21 cellular contexts compared by ENCODE assay signal in the genomic region with DNA sequence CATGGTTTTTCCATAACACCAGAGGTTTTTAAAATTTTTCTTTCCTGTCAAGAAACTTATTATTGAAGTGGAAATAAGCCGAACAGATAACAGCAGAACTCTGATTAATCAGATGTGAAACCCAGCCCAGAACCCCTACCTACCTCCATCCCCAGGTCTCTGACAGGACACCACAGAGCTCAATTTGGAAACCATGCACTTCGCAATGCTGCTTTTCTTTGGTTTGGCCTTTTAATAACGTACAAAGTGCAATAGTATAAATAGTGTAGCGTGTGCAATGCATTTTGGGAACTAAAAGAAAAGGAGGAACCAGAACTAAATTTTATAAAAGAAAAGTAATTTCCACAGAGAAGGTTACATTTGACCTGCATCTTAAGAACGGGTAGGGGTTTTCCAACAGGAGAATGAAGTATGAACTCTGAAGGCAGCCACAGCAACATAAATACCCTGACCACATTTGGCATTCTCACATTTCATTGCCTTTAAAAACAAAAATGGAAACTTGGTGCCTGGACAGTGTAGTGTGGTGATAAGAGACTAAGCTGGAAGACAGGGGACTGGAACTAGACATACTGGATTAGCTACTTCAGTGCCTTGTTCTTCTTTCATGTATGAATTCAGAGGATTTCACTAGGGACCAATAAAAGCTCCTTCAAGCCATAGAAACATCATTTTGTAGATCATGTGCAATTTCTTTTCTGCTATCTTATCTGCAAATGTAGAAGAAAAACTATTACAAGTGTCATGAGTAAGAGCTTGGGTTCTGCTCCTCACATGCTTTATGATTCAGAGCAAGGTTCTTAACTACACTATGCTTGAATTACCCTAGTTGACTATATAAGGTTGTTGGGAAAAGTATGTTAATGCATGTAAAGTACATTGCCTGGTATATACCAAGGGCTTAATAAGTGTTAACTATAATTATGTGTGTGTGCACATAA.
DNase-seq lines count a peak whose midpoint lies in the region; ATAC-seq, FAIRE-seq and TF ChIP-seq lines count a peak whose summit lies in the region.
"Had no signal": no experiment of that assay in that cellular context is flagged by ENCODE, and none has a peak within 500 bp of the region (broad histone marks: within the 10 kb centered on the region; RNA-seq: fewer than 3 reads in every experiment).

No MANE protein-coding gene starts in this region.

- H2AFZ ChIP-seq in astrocyte (ENCODE audit: low read depth, low read length): no peak overlapping the region

- no peaks in the 10 kb centered on the region for H3K36me3 Mint-ChIP-seq in activated naive CD4-positive, alpha-beta T cell treated with anti-CD3 and anti-CD28 coated beads for 36 hours (ENCODE audit: low read depth)
- no peaks in the 10 kb centered on the region for H3K36me3 Mint-ChIP-seq in astrocyte (ENCODE audit: low read depth, unreplicated experiment)
- H3K36me3 Mint-ChIP-seq in stimulated activated naive B cell treated with anti-CD40 and anti-IgM and Interleukin-4, amounts not matched to agents 10 μg/mL and 1 μg/mL and 100 μg/mL, for 72 hours: no peaks in the 10 kb centered on the region
- H3K36me3 Mint-ChIP-seq: activated CD8-positive, alpha-beta memory T cell treated with anti-CD3 and anti-CD28 coated beads, Interleukin-2, amount 10 ng/mL, durations not matched to agents 7 days and 5 days; activated naive CD4-positive, alpha-beta T cell treated with anti-CD3 and anti-CD28 coated beads, Interleukin-2, amount 10 ng/mL, durations not matched to agents 7 days and 5 days; natural killer cell treated with Interleukin-12 subunit alpha and Interleukin-12 subunit beta and Interleukin-15 and Interleukin-18, amount 100 ng/mL, for 72 hours had no signal

- intact Hi-C loops in activated naive CD4-positive, alpha-beta T cell treated with anti-CD3 and anti-CD28 coated beads for 36 hours (cut with micrococcal nuclease): no loop called here

- H3K9ac ChIP-seq in astrocyte (ENCODE audit: low read length): no peak overlapping the region

- CTCF ChIA-PET in activated naive CD4-positive, alpha-beta T cell treated with anti-CD3 and anti-CD28 coated beads for 36 hours (lab: Charles Lee): interaction anchor here (1.4 to 2.3 kb wide), 3 partner anchors 8 to 143 kb away, joined by 5 to 8 read pairs (median 6); no protein-coding TSS in a partner anchor

- H4K20me1 ChIP-seq in astrocyte (ENCODE audit: insufficient read depth, low read length): no peaks in the 10 kb centered on the region

- FAIRE-seq in astrocyte (lab: Jason Lieb, UNC): no peak
- FAIRE-seq: H1 had no signal

- H3K79me2 ChIP-seq in astrocyte (ENCODE audit: insufficient read depth, low read length): no peaks in the 10 kb centered on the region

- H3K9me3 ChIP-seq in astrocyte (ENCODE audit: insufficient read depth, low read depth, low read length): no peaks in the 10 kb centered on the region
- H3K9me3 ChIP-seq: right atrium auricular region, transverse colon had no signal

- H3K27me3 ChIP-seq in astrocyte (ENCODE audit: insufficient read depth, low read length): no peaks in the 10 kb centered on the region
- H3K27me3 ChIP-seq: right atrium auricular region, transverse colon had no signal

- peaks cover 27% of the 10 kb centered on the region for H3K4me1 Mint-ChIP-seq in activated naive CD4-positive, alpha-beta T cell treated with anti-CD3 and anti-CD28 coated beads for 36 hours (ENCODE audit: low read depth)
- peaks cover 13% of the 10 kb centered on the region for H3K4me1 Mint-ChIP-seq in astrocyte (ENCODE audit: low read depth, unreplicated experiment)
- H3K4me1 Mint-ChIP-seq in stimulated activated naive B cell treated with anti-CD40 and anti-IgM and Interleukin-4, amounts not matched to agents 10 μg/mL and 1 μg/mL and 100 μg/mL, for 72 hours: peaks cover 15 to 53% of the 10 kb centered on the region in 2 donors

- ATAC-seq in HG02642 (IDR thresholded peaks at IDR 0.05; ENCODE audit: poor library complexity, unreplicated experiment): peak; percentile 45
- ATAC-seq in stimulated activated naive B cell treated with anti-CD40 and anti-IgM and Interleukin-4, amounts not matched to agents 10 μg/mL and 1 μg/mL and 100 μg/mL, for 72 hours (replicated peaks): peak; percentile 91 to 95
- ATAC-seq: activated CD8-positive, alpha-beta memory T cell treated with anti-CD3 and anti-CD28 coated beads, Interleukin-2, amount 10 ng/mL, durations not matched to agents 7 days and 5 days; natural killer cell treated with Interleukin-12 subunit alpha and Interleukin-12 subunit beta and Interleukin-15 and Interleukin-18, amount 100 ng/mL, for 72 hours; Panc1 had no signal

- no peaks in the 10 kb centered on the region for H3K36me3 ChIP-seq in astrocyte (ENCODE audit: insufficient read depth, low read length)
- H3K36me3 ChIP-seq: right atrium auricular region, transverse colon had no signal

- H3K27ac Mint-ChIP-seq in activated naive CD4-positive, alpha-beta T cell treated with anti-CD3 and anti-CD28 coated beads for 36 hours: peak overlapping the region; percentile 18
- no peak overlapping the region for H3K27ac Mint-ChIP-seq in astrocyte (ENCODE audit: unreplicated experiment)
- H3K27ac Mint-ChIP-seq in stimulated activated naive B cell treated with anti-CD40 and anti-IgM and Interleukin-4, amounts not matched to agents 10 μg/mL and 1 μg/mL and 100 μg/mL, for 72 hours: peak overlapping the region; percentile 92
- H3K27ac Mint-ChIP-seq: activated CD8-positive, alpha-beta memory T cell treated with anti-CD3 and anti-CD28 coated beads, Interleukin-2, amount 10 ng/mL, durations not matched to agents 7 days and 5 days; activated naive CD4-positive, alpha-beta T cell treated with anti-CD3 and anti-CD28 coated beads, Interleukin-2, amount 10 ng/mL, durations not matched to agents 7 days and 5 days; natural killer cell treated with Interleukin-12 subunit alpha and Interleukin-12 subunit beta and Interleukin-15 and Interleukin-18, amount 100 ng/mL, for 72 hours had no signal

- TF ChIP-seq CTCF in astrocyte (IDR thresholded peaks at IDR 0.05; ENCODE audit: insufficient read depth, low read depth, low read length): no peak

- peaks cover 4% of the 10 kb centered on the region for H3K4me1 ChIP-seq in astrocyte (ENCODE audit: insufficient read depth, low read length)
- H3K4me1 ChIP-seq: transverse colon had no signal

- H3K4me2 ChIP-seq in astrocyte (ENCODE audit: low read length): no peak overlapping the region

- H3K27me3 Mint-ChIP-seq in activated naive CD4-positive, alpha-beta T cell treated with anti-CD3 and anti-CD28 coated beads for 36 hours (ENCODE audit: low read depth): no peaks in the 10 kb centered on the region
- no peaks in the 10 kb centered on the region for H3K27me3 Mint-ChIP-seq in astrocyte (ENCODE audit: low read depth, unreplicated experiment)
- no peaks in the 10 kb centered on the region for H3K27me3 Mint-ChIP-seq in stimulated activated naive B cell treated with anti-CD40 and anti-IgM and Interleukin-4, amounts not matched to agents 10 μg/mL and 1 μg/mL and 100 μg/mL, for 72 hours
- H3K27me3 Mint-ChIP-seq: activated CD8-positive, alpha-beta memory T cell treated with anti-CD3 and anti-CD28 coated beads, Interleukin-2, amount 10 ng/mL, durations not matched to agents 7 days and 5 days; activated naive CD4-positive, alpha-beta T cell treated with anti-CD3 and anti-CD28 coated beads, Interleukin-2, amount 10 ng/mL, durations not matched to agents 7 days and 5 days; natural killer cell treated with Interleukin-12 subunit alpha and Interleukin-12 subunit beta and Interleukin-15 and Interleukin-18, amount 100 ng/mL, for 72 hours had no signal

- no peak overlapping the region for H3K27ac ChIP-seq in astrocyte (ENCODE audit: low read depth, low read length)
- H3K27ac ChIP-seq: right atrium auricular region, transverse colon, VCaP had no signal

- no peaks in the 10 kb centered on the region for H3K9me3 Mint-ChIP-seq in activated naive CD4-positive, alpha-beta T cell treated with anti-CD3 and anti-CD28 coated beads for 36 hours
- peaks cover 3% of the 10 kb centered on the region for H3K9me3 Mint-ChIP-seq in astrocyte (ENCODE audit: unreplicated experiment)
- no peaks in the 10 kb centered on the region for H3K9me3 Mint-ChIP-seq in stimulated activated naive B cell treated with anti-CD40 and anti-IgM and Interleukin-4, amounts not matched to agents 10 μg/mL and 1 μg/mL and 100 μg/mL, for 72 hours
- H3K9me3 Mint-ChIP-seq: natural killer cell treated with Interleukin-12 subunit alpha and Interleukin-12 subunit beta and Interleukin-15 and Interleukin-18, amount 100 ng/mL, for 72 hours had no signal

- DNase-seq in activated naive CD4-positive, alpha-beta T cell treated with anti-CD3 and anti-CD28 coated beads for 36 hours: no peak
- no peak for DNase-seq in activated naive CD4-positive, alpha-beta T cell (lab: John Stamatoyannopoulos, UW)
- DNase-seq in astrocyte (ENCODE audit: low read depth) (peak; percentile 61), SHP77 (lab: John Stamatoyannopoulos, UW) (no peak), NAMALWA (ENCODE audit: low spot score) (no peak), NCI-H526 (lab: John Stamatoyannopoulos, UW) (no peak)
- peak; percentile 33 for DNase-seq in stimulated activated naive B cell treated with anti-CD40 and anti-IgM and Interleukin-4, amounts not matched to agents 10 μg/mL and 1 μg/mL and 100 μg/mL, for 72 hours
- DNase-seq: ACHN; activated CD8-positive, alpha-beta memory T cell treated with anti-CD3 and anti-CD28 coated beads, Interleukin-2, amount 10 ng/mL, durations not matched to agents 7 days and 5 days; activated naive CD4-positive, alpha-beta T cell treated with anti-CD3 and anti-CD28 coated beads, Interleukin-2, amount 10 ng/mL, durations not matched to agents 7 days and 5 days; central memory CD4-positive, alpha-beta T cell; COR-L47; NCI-H1436; NCI-H510A treated with DMSO at 0.1 percent for 48 hours; transverse colon had no signal

- H3K4me3 ChIP-seq in astrocyte (ENCODE audit: insufficient read depth, low read depth, low read length): no peak overlapping the region
- H3K4me3 ChIP-seq: right atrium auricular region, transverse colon had no signal

- H3K4me3 Mint-ChIP-seq in activated naive CD4-positive, alpha-beta T cell treated with anti-CD3 and anti-CD28 coated beads for 36 hours: no peak overlapping the region
- H3K4me3 Mint-ChIP-seq in astrocyte (ENCODE audit: unreplicated experiment): no peak overlapping the region
- peak overlapping the region; percentile 66 to 79 for H3K4me3 Mint-ChIP-seq in stimulated activated naive B cell treated with anti-CD40 and anti-IgM and Interleukin-4, amounts not matched to agents 10 μg/mL and 1 μg/mL and 100 μg/mL, for 72 hours
- H3K4me3 Mint-ChIP-seq: activated CD8-positive, alpha-beta memory T cell treated with anti-CD3 and anti-CD28 coated beads, Interleukin-2, amount 10 ng/mL, durations not matched to agents 7 days and 5 days; activated naive CD4-positive, alpha-beta T cell treated with anti-CD3 and anti-CD28 coated beads, Interleukin-2, amount 10 ng/mL, durations not matched to agents 7 days and 5 days; natural killer cell treated with Interleukin-12 subunit alpha and Interleukin-12 subunit beta and Interleukin-15 and Interleukin-18, amount 100 ng/mL, for 72 hours had no signal

Comparison
In these comparisons a context has a peak if more than half of its experiments do, and no peak if none do; other contexts are left out.
1. DNase-seq: peak in astrocyte (single experiment) and stimulated activated naive B cell treated with anti-CD40 and anti-IgM and Interleukin-4, amounts not matched to agents 10 μg/mL and 1 μg/mL and 100 μg/mL, for 72 hours (single experiment); none in activated naive CD4-positive, alpha-beta T cell treated with anti-CD3 and anti-CD28 coated beads for 36 hours (single experiment), activated naive CD4-positive, alpha-beta T cell (0 of 4), SHP77 (0 of 2), NAMALWA (single experiment) and NCI-H526 (0 of 2).
2. H3K4me3 Mint-ChIP-seq: peak in stimulated activated naive B cell treated with anti-CD40 and anti-IgM and Interleukin-4, amounts not matched to agents 10 μg/mL and 1 μg/mL and 100 μg/mL, for 72 hours (2 of 2); none in activated naive CD4-positive, alpha-beta T cell treated with anti-CD3 and anti-CD28 coated beads for 36 hours (single experiment) and astrocyte (single experiment).